In genomic region chr16:51181495-51181795, GRCh38 we compare ENCODE assay signal across 24 cellular contexts. TPM values are rescaled to one million over a fixed set of nuclear protein-coding genes. Genes with fewer than 3 reads are reported as not detected.
A peak's percentile ranks its signal among the peaks of the same experiment; 100 is the strongest.
DNase-seq lines count a peak whose midpoint lies in the region; ATAC-seq and TF ChIP-seq lines count a peak whose summit lies in the region.
"Had no signal": no experiment of that assay in that cellular context is flagged by ENCODE, and none has a peak within 500 bp of the region (broad histone marks: within the 10 kb centered on the region; RNA-seq: fewer than 3 reads in every experiment).

No MANE protein-coding gene starts in this region.

- peak overlapping the region; percentile 15 for H3K4me3 ChIP-seq in HUES64 (ENCODE audit: low read length)
- no peak overlapping the region for H3K4me3 ChIP-seq in sigmoid colon
- H3K4me3 ChIP-seq: colonic mucosa, esophagus muscularis mucosa, hepatocyte, lung, prostate gland, tibial artery had no signal

- TF ChIP-seq POLR2A in sigmoid colon (IDR thresholded peaks at IDR 0.05): no peak

- H3K27ac ChIP-seq in HUES64 (ENCODE audit: low read depth, low read length) (peak overlapping the region; percentile 95), sigmoid colon (no peak overlapping the region)
- H3K27ac ChIP-seq: colonic mucosa, esophagus muscularis mucosa, hepatocyte, prostate gland, tibial artery had no signal

- H3K9me3 ChIP-seq in HUES64 (ENCODE audit: insufficient read depth, low read depth, low read length): no peaks in the 10 kb centered on the region
- H3K9me3 ChIP-seq in sigmoid colon: no peaks in the 10 kb centered on the region
- H3K9me3 ChIP-seq: colonic mucosa, esophagus muscularis mucosa, prostate gland, tibial artery had no signal

- peak; percentile 69 for DNase-seq in EH (ENCODE audit: low read depth)
- DNase-seq in astrocyte of the hippocampus (ENCODE audit: low read depth, low spot score): peak; percentile 63
- DNase-seq in iPS-NIHi7 (ENCODE audit: extremely low spot score): peak; percentile 57
- no peak for DNase-seq in sigmoid colon
- no peak for DNase-seq in stimulated activated CD4-positive, alpha-beta T cell treated with anti-CD3 and anti-CD28 coated beads, Interleukin-12 subunit alpha, Interleukin-12 subunit beta, amount 100 ng/mL, for 4 hours
- DNase-seq: activated CD4-positive, alpha-beta memory T cell treated with anti-CD3 and anti-CD28 coated beads for 36 hours; colonic mucosa; effector memory CD8-positive, alpha-beta T cell; foreskin melanocyte; kidney glomerular epithelial cell; NCI-H1417; NCI-H446 treated with DMSO at 0.1 percent for 48 hours; SHP77 treated with DMSO at 0.1 percent for 48 hours; tibial artery had no signal

- H3K27me3 ChIP-seq in HUES64 (ENCODE audit: insufficient read depth, low read length) (no peaks in the 10 kb centered on the region), sigmoid colon (peaks cover 0 to 3% (median 0%) of the 10 kb centered on the region in 3 donors)
- H3K27me3 ChIP-seq: colonic mucosa, tibial artery had no signal

- TF ChIP-seq EP300 in sigmoid colon (IDR thresholded peaks at IDR 0.05): no peak

- no peak for TF ChIP-seq CTCF in sigmoid colon (IDR thresholded peaks at IDR 0.05)

- ATAC-seq in GM18498 (IDR thresholded peaks at IDR 0.05; ENCODE audit: unreplicated experiment) (no peak), GM21367 (IDR thresholded peaks at IDR 0.05; ENCODE audit: unreplicated experiment) (no peak)
- ATAC-seq: activated CD4-positive, CD25-positive, alpha-beta regulatory T cell treated with anti-CD3 and anti-CD28 coated beads, Interleukin-2, amount 50 U/mL, for 24 hours; effector memory CD8-positive, alpha-beta T cell had no signal

- H3K36me3 ChIP-seq in HUES64 (ENCODE audit: insufficient read depth, low read length) (no peaks in the 10 kb centered on the region), sigmoid colon (no peaks in the 10 kb centered on the region)
- H3K36me3 ChIP-seq: colonic mucosa, esophagus muscularis mucosa, prostate gland, tibial artery had no signal

- 7% methylated on average over 4 of the region's 4 CpGs for WGBS in HUES64
- 34 to 44% methylated on average over 4 of the region's 4 CpGs for WGBS in sigmoid colon, 2 donors

- H3K9ac ChIP-seq in HUES64 (ENCODE audit: low read depth, low read length): peak overlapping the region; percentile 37

- intact Hi-C loops in sigmoid colon (cut with DNase I): no loop called here

- peaks cover 49% of the 10 kb centered on the region for H3K4me1 ChIP-seq in HUES64 (ENCODE audit: insufficient read depth, low read length)
- H3K4me1 ChIP-seq in sigmoid colon: no peaks in the 10 kb centered on the region
- H3K4me1 ChIP-seq: colonic mucosa, esophagus muscularis mucosa, prostate gland, tibial artery had no signal

RNA-seq across cellular contexts. Expression of gene SALL1, which starts 30.4 kb away (rescaled TPM):
- polyA plus RNA-seq in HUES64 (2013, experiment 1 of 2): 62.6 TPM
- polyA plus RNA-seq in HUES64 (2013, experiment 2 of 2): 75.5 TPM
- total RNA-seq in sigmoid colon: not detected
- under 1 TPM; 0.46 to 0.64 (median 0.60) TPM for polyA plus RNA-seq in sigmoid colon
- total RNA-seq: activated CD4-positive, alpha-beta memory T cell treated with anti-CD3 and anti-CD28 coated beads for 36 hours; esophagus muscularis mucosa; MCF 10A had no signal
- polyA plus RNA-seq: CD14-positive monocyte, lung had no signal

Comparison
In these comparisons a context has a peak if more than half of its experiments do, and no peak if none do; other contexts are left out.
1. DNase-seq: peak in EH (single experiment), astrocyte of the hippocampus (single experiment) and iPS-NIHi7 (single experiment); none in sigmoid colon (single experiment) and stimulated activated CD4-positive, alpha-beta T cell treated with anti-CD3 and anti-CD28 coated beads, Interleukin-12 subunit alpha, Interleukin-12 subunit beta, amount 100 ng/mL, for 4 hours (single experiment).